In the genomic region with DNA sequence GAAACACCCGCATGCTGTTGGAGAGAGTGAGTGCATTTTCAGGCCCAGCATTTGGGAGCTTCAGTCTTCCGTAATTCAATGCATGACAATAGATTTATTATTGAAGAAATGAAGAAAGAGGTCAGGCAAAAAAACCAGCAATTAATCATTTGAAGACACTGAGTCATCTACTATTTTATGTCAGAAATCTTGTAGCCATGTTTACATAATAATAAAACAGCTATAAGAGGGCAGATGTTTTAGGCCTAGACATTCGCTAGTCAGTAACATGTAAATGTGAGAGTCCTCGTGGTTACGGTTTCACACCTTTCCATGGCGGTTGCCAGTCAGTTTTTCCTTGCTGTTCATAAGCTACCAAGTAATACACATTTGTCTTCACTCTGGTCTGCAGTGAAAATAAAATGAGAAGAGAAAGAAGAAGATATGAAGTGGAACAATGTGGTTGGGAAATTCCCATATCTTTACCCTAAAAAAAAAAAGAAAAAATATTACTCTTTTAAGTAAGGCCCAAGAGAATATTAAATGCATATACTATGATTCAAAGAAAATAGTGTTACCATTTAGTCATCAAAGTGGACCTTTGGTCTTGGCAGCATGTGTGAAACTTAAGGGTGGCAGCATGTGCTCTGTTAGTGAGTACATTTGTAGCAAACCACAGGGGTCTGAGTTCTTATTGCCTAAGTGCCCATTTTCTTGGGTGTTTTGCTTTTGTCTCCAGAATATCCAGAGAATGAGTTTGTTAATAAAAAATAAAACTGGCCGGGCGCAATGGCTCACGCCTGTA, we compare ENCODE assay signal across 1 cellular context.
TF ChIP-seq lines count a peak whose summit lies in the region.

No MANE protein-coding gene starts in this region.

TF ChIP-seq in GM12878, 131 proteins besides CTCF, POLR2A, EP300 and RAD21 (continued from another document and continues in another):
- TF ChIP-seq, protein P1, sequence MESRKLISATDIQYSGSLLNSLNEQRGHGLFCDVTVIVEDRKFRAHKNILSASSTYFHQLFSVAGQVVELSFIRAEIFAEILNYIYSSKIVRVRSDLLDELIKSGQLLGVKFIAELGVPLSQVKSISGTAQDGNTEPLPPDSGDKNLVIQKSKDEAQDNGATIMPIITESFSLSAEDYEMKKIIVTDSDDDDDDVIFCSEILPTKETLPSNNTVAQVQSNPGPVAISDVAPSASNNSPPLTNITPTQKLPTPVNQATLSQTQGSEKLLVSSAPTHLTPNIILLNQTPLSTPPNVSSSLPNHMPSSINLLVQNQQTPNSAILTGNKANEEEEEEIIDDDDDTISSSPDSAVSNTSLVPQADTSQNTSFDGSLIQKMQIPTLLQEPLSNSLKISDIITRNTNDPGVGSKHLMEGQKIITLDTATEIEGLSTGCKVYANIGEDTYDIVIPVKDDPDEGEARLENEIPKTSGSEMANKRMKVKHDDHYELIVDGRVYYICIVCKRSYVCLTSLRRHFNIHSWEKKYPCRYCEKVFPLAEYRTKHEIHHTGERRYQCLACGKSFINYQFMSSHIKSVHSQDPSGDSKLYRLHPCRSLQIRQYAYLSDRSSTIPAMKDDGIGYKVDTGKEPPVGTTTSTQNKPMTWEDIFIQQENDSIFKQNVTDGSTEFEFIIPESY (IDR thresholded peaks at IDR 0.05) = no peak
- TF ChIP-seq GATAD2B (conservative IDR thresholded peaks at IDR 0.05; ENCODE audit: low read depth) = no peak
- TF ChIP-seq, protein P2, sequence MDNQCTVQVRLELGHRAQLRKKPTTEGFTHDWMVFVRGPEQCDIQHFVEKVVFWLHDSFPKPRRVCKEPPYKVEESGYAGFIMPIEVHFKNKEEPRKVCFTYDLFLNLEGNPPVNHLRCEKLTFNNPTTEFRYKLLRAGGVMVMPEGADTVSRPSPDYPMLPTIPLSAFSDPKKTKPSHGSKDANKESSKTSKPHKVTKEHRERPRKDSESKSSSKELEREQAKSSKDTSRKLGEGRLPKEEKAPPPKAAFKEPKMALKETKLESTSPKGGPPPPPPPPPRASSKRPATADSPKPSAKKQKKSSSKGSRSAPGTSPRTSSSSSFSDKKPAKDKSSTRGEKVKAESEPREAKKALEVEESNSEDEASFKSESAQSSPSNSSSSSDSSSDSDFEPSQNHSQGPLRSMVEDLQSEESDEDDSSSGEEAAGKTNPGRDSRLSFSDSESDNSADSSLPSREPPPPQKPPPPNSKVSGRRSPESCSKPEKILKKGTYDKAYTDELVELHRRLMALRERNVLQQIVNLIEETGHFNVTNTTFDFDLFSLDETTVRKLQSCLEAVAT (IDR thresholded peaks at IDR 0.05) = peak; percentile 78
- peak; percentile 68 for TF ChIP-seq MEF2B (IDR thresholded peaks at IDR 0.05; ENCODE audit: partially characterized antibody, poor library complexity, severe bottlenecking)
- TF ChIP-seq ZNF622 (IDR thresholded peaks at IDR 0.05) = no peak
- TF ChIP-seq, protein P3, sequence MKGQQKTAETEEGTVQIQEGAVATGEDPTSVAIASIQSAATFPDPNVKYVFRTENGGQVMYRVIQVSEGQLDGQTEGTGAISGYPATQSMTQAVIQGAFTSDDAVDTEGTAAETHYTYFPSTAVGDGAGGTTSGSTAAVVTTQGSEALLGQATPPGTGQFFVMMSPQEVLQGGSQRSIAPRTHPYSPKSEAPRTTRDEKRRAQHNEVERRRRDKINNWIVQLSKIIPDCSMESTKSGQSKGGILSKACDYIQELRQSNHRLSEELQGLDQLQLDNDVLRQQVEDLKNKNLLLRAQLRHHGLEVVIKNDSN (IDR thresholded peaks at IDR 0.05; ENCODE audit: borderline replicate concordance, extremely low read length, insufficient read depth, low read depth, low read length) = no peak
- TF ChIP-seq ZBED1 (IDR thresholded peaks at IDR 0.05; ENCODE audit: borderline replicate concordance) = peak; percentile 67; the same call in 1 of the 2 replicates
- TF ChIP-seq NR2F1 (conservative IDR thresholded peaks at IDR 0.05) = peak; percentile 39; the same call in 1 of the 2 replicates
- peak; percentile 68 for TF ChIP-seq JUNB (IDR thresholded peaks at IDR 0.05)
- no peak for TF ChIP-seq JUND (IDR thresholded peaks at IDR 0.05; ENCODE audit: low read depth, low read length)
- peak; percentile 81 for TF ChIP-seq ZNF384 (IDR thresholded peaks at IDR 0.05; ENCODE audit: borderline replicate concordance, low read depth, low read length)
- no peak for TF ChIP-seq ZNF274 (IDR thresholded peaks at IDR 0.05; ENCODE audit: insufficient read depth, insufficient read length)
- TF ChIP-seq HCFC1 (IDR thresholded peaks at IDR 0.05; ENCODE audit: low read length) = no peak
- TF ChIP-seq, protein P4, sequence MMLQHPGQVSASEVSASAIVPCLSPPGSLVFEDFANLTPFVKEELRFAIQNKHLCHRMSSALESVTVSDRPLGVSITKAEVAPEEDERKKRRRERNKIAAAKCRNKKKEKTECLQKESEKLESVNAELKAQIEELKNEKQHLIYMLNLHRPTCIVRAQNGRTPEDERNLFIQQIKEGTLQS (IDR thresholded peaks at IDR 0.05; ENCODE audit: borderline replicate concordance, extremely low read depth, low read depth, low read length) = no peak
- peak; percentile 53; the same call in 1 of the 2 replicates for TF ChIP-seq MEF2A (IDR thresholded peaks at IDR 0.05; ENCODE audit: insufficient read depth, low read depth, low read length)
- TF ChIP-seq SMAD5 (IDR thresholded peaks at IDR 0.05; ENCODE audit: low read depth) = no peak
- TF ChIP-seq, protein P5, sequence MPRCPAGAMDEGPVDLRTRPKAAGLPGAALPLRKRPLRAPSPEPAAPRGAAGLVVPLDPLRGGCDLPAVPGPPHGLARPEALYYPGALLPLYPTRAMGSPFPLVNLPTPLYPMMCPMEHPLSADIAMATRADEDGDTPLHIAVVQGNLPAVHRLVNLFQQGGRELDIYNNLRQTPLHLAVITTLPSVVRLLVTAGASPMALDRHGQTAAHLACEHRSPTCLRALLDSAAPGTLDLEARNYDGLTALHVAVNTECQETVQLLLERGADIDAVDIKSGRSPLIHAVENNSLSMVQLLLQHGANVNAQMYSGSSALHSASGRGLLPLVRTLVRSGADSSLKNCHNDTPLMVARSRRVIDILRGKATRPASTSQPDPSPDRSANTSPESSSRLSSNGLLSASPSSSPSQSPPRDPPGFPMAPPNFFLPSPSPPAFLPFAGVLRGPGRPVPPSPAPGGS (IDR thresholded peaks at IDR 0.05; ENCODE audit: borderline replicate concordance, insufficient read depth, low read depth, low read length, poor library complexity, severe bottlenecking) = peak; percentile 12
- TF ChIP-seq BACH1 (IDR thresholded peaks at IDR 0.05; ENCODE audit: borderline replicate concordance) = peak; percentile 21; the same call in 1 of the 2 replicates
- TF ChIP-seq RB1 (IDR thresholded peaks at IDR 0.05; ENCODE audit: borderline replicate concordance) = no peak
- TF ChIP-seq IKZF1 (conservative IDR thresholded peaks at IDR 0.05) = peak; percentile 86
- TF ChIP-seq NR2C1 (IDR thresholded peaks at IDR 0.05) = no peak
- no peak for TF ChIP-seq SIN3A (IDR thresholded peaks at IDR 0.05; ENCODE audit: low read depth, low read length)
- no peak for TF ChIP-seq FOS (IDR thresholded peaks at IDR 0.05; ENCODE audit: borderline replicate concordance, extremely low read depth, insufficient read length)
- TF ChIP-seq, protein P6, sequence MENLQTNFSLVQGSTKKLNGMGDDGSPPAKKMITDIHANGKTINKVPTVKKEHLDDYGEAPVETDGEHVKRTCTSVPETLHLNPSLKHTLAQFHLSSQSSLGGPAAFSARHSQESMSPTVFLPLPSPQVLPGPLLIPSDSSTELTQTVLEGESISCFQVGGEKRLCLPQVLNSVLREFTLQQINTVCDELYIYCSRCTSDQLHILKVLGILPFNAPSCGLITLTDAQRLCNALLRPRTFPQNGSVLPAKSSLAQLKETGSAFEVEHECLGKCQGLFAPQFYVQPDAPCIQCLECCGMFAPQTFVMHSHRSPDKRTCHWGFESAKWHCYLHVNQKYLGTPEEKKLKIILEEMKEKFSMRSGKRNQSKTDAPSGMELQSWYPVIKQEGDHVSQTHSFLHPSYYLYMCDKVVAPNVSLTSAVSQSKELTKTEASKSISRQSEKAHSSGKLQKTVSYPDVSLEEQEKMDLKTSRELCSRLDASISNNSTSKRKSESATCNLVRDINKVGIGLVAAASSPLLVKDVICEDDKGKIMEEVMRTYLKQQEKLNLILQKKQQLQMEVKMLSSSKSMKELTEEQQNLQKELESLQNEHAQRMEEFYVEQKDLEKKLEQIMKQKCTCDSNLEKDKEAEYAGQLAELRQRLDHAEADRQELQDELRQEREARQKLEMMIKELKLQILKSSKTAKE (IDR thresholded peaks at IDR 0.05; ENCODE audit: low read depth, poor library complexity, severe bottlenecking) = peak; percentile 94
- TF ChIP-seq MTA2 (IDR thresholded peaks at IDR 0.05; ENCODE audit: low read depth) = peak; percentile 73
- peak; percentile 52; the same call in 1 of the 2 replicates for TF ChIP-seq TCF12 (IDR thresholded peaks at IDR 0.05; ENCODE audit: low read depth, low read length)
- TF ChIP-seq, protein P7, sequence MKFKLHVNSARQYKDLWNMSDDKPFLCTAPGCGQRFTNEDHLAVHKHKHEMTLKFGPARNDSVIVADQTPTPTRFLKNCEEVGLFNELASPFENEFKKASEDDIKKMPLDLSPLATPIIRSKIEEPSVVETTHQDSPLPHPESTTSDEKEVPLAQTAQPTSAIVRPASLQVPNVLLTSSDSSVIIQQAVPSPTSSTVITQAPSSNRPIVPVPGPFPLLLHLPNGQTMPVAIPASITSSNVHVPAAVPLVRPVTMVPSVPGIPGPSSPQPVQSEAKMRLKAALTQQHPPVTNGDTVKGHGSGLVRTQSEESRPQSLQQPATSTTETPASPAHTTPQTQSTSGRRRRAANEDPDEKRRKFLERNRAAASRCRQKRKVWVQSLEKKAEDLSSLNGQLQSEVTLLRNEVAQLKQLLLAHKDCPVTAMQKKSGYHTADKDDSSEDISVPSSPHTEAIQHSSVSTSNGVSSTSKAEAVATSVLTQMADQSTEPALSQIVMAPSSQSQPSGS (IDR thresholded peaks at IDR 0.05; ENCODE audit: low read length) = peak; percentile 76
- TF ChIP-seq YBX1 (IDR thresholded peaks at IDR 0.05) = no peak
- no peak for TF ChIP-seq CBX3 (IDR thresholded peaks at IDR 0.05; ENCODE audit: borderline replicate concordance, low read depth)
- peak; percentile 95 for TF ChIP-seq RELA (IDR thresholded peaks at IDR 0.05; ENCODE audit: borderline replicate concordance, partially characterized antibody)
- no peak for TF ChIP-seq CHD4 (IDR thresholded peaks at IDR 0.05)
- TF ChIP-seq HDAC2 (IDR thresholded peaks at IDR 0.05) = no peak
- TF ChIP-seq, protein P8, sequence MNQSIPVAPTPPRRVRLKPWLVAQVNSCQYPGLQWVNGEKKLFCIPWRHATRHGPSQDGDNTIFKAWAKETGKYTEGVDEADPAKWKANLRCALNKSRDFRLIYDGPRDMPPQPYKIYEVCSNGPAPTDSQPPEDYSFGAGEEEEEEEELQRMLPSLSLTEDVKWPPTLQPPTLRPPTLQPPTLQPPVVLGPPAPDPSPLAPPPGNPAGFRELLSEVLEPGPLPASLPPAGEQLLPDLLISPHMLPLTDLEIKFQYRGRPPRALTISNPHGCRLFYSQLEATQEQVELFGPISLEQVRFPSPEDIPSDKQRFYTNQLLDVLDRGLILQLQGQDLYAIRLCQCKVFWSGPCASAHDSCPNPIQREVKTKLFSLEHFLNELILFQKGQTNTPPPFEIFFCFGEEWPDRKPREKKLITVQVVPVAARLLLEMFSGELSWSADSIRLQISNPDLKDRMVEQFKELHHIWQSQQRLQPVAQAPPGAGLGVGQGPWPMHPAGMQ (IDR thresholded peaks at IDR 0.05; ENCODE audit: borderline replicate concordance) = no peak
- 0 out of 2 replicates have a peak, but pooled peaks have one; percentile 57 for TF ChIP-seq DPF2 (IDR thresholded peaks at IDR 0.05)
- no peak for TF ChIP-seq SREBF1 (IDR thresholded peaks at IDR 0.05; ENCODE audit: low read length)
- TF ChIP-seq ASH2L (IDR thresholded peaks at IDR 0.05; ENCODE audit: borderline replicate concordance, low read depth) = no peak
- TF ChIP-seq NRF1 (conservative IDR thresholded peaks at IDR 0.05; ENCODE audit: low read depth, low read length) = no peak
- TF ChIP-seq KLF5 (IDR thresholded peaks at IDR 0.05; ENCODE audit: partially characterized antibody) = no peak
- TF ChIP-seq, protein P9, sequence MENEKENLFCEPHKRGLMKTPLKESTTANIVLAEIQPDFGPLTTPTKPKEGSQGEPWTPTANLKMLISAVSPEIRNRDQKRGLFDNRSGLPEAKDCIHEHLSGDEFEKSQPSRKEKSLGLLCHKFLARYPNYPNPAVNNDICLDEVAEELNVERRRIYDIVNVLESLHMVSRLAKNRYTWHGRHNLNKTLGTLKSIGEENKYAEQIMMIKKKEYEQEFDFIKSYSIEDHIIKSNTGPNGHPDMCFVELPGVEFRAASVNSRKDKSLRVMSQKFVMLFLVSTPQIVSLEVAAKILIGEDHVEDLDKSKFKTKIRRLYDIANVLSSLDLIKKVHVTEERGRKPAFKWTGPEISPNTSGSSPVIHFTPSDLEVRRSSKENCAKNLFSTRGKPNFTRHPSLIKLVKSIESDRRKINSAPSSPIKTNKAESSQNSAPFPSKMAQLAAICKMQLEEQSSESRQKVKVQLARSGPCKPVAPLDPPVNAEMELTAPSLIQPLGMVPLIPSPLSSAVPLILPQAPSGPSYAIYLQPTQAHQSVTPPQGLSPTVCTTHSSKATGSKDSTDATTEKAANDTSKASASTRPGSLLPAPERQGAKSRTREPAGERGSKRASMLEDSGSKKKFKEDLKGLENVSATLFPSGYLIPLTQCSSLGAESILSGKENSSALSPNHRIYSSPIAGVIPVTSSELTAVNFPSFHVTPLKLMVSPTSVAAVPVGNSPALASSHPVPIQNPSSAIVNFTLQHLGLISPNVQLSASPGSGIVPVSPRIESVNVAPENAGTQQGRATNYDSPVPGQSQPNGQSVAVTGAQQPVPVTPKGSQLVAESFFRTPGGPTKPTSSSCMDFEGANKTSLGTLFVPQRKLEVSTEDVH (IDR thresholded peaks at IDR 0.05; ENCODE audit: low read depth, partially characterized antibody) = no peak
- no peak for TF ChIP-seq HDGF (IDR thresholded peaks at IDR 0.05)
- TF ChIP-seq ZZZ3 (IDR thresholded peaks at IDR 0.05; ENCODE audit: control insufficient read depth, insufficient read length, low read depth) = no peak
- no peak for TF ChIP-seq MYB (IDR thresholded peaks at IDR 0.05; ENCODE audit: borderline replicate concordance, low read depth, low read length)
- TF ChIP-seq, protein P10, sequence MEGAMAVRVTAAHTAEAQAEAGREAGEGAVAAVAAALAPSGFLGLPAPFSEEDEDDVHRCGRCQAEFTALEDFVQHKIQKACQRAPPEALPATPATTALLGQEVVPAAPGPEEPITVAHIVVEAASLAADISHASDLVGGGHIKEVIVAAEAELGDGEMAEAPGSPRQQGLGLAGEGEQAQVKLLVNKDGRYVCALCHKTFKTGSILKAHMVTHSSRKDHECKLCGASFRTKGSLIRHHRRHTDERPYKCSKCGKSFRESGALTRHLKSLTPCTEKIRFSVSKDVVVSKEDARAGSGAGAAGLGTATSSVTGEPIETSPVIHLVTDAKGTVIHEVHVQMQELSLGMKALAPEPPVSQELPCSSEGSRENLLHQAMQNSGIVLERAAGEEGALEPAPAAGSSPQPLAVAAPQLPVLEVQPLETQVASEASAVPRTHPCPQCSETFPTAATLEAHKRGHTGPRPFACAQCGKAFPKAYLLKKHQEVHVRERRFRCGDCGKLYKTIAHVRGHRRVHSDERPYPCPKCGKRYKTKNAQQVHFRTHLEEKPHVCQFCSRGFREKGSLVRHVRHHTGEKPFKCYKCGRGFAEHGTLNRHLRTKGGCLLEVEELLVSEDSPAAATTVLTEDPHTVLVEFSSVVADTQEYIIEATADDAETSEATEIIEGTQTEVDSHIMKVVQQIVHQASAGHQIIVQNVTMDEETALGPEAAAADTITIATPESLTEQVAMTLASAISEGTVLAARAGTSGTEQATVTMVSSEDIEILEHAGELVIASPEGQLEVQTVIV (IDR thresholded peaks at IDR 0.05; ENCODE audit: borderline replicate concordance, partially characterized antibody) = no peak
- peak; percentile 73; the same call in 2 of the 3 replicates for TF ChIP-seq POU2F2 (IDR thresholded peaks at IDR 0.05; ENCODE audit: borderline replicate concordance, low read depth, low read length)
- no peak for TF ChIP-seq SMAD1 (IDR thresholded peaks at IDR 0.05; ENCODE audit: low read depth, partially characterized antibody)
- no peak for TF ChIP-seq SREBF2 (IDR thresholded peaks at IDR 0.05; ENCODE audit: low read length)
